17 cellular contexts compared by ENCODE assay signal in the genomic region with DNA sequence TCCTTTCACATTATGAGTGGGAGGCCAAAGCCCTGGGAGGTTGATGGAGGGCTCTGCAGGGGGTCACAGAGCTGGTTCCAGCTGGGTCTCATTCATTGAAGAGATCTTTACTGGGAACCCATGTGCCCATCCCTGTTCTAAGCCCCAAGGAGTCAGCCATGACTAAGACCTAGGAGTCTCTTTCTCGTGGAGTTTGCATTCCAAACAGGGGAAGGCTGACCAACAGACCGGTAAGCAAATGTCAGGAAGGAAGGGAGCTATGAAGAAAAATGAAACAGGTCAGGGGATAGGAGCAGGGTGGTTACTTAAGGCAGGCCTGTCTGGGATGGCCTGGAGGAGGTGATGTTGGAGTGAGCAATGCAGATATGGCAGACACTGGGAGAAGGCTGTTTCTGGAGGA. TPM values are rescaled to one million over a fixed set of nuclear protein-coding genes. Genes with fewer than 3 reads are reported as not detected.
DNase-seq lines count a peak whose midpoint lies in the region; TF ChIP-seq lines count a peak whose summit lies in the region.
"Had no signal": no experiment of that assay in that cellular context is flagged by ENCODE, and none has a peak within 500 bp of the region (broad histone marks: within the 10 kb centered on the region; RNA-seq: fewer than 3 reads in every experiment).

No MANE protein-coding gene starts in this region.

- H3K27me3 ChIP-seq in neuronal stem cell (ENCODE audit: control insufficient read depth in 3 of 3, insufficient read depth in 3 of 3, low read depth in 1 of 3, low read length in 3 of 3) = peaks cover 0 to 42% (median 0%) of the 10 kb centered on the region in 3 experiments
- peaks cover 0 to 7% (median 0%) of the 10 kb centered on the region in 45 donors for H3K27me3 ChIP-seq in dorsolateral prefrontal cortex
- H3K27me3 ChIP-seq in A673 (replicated peaks; ENCODE audit: insufficient read depth, low read depth, low read length, poor library complexity) = peaks cover 23% of the 10 kb centered on the region
- H3K27me3 ChIP-seq: BLaER1 had no signal

- H2BK120ac ChIP-seq in neuronal stem cell (ENCODE audit: low read depth, low read length) = no peak overlapping the region

- H3K4me3 ChIP-seq in epithelial cell of proximal tubule (ENCODE audit: low read depth, low read length) = no peak overlapping the region
- H3K4me3 ChIP-seq in neuronal stem cell (ENCODE audit: low read length in 2 of 2) = no peak overlapping the region
- H3K4me3 ChIP-seq in dorsolateral prefrontal cortex = no peak overlapping the region
- no peak overlapping the region for H3K4me3 ChIP-seq in A673 (ENCODE audit: low read depth, low read length, poor library complexity, severe bottlenecking)
- H3K4me3 ChIP-seq: BLaER1, GM23338 had no signal

- in situ Hi-C loops in Caki2 (cut with HindIII; ENCODE audit: low pct_unique_long_range_greater_than_20kb, low sequenced_read_pairs) = no loop called here

- H2BK5ac ChIP-seq in neuronal stem cell (ENCODE audit: low read length) = no peak overlapping the region

- no peak for TF ChIP-seq CTCF in epithelial cell of proximal tubule (conservative IDR thresholded peaks at IDR 0.05; ENCODE audit: low read depth, low read length)
- TF ChIP-seq CTCF in dorsolateral prefrontal cortex (IDR thresholded peaks at IDR 0.05 in 54 of 56, conservative IDR thresholded peaks at IDR 0.05 in 2 of 56; ENCODE audit: low read depth in 1 of 56, partially characterized antibody in 56 of 56) = no peak
- no peak for TF ChIP-seq CTCF in A673 (conservative IDR thresholded peaks at IDR 0.05; ENCODE audit: low read depth, low read length)

- no peak overlapping the region for H3K9ac ChIP-seq in neuronal stem cell (ENCODE audit: low read depth, low read length, poor library complexity)
- H3K9ac ChIP-seq: BLaER1 had no signal

- H3K9me3 ChIP-seq in neuronal stem cell (replicated peaks in 1 of 2; ENCODE audit: control insufficient read depth in 2 of 2, insufficient read depth in 1 of 2, low read depth in 1 of 2, low read length in 2 of 2) (no peaks in the 10 kb centered on the region), A673 (ENCODE audit: low read depth, low read length, poor library complexity, severe bottlenecking) (no peaks in the 10 kb centered on the region)
- H3K9me3 ChIP-seq: BLaER1 had no signal

- no peak overlapping the region for H3K14ac ChIP-seq in neuronal stem cell (ENCODE audit: low read length)

- H4K8ac ChIP-seq in neuronal stem cell (ENCODE audit: low read depth, low read length) = no peak overlapping the region

- H3K36me3 ChIP-seq in neuronal stem cell (replicated peaks in 1 of 2; ENCODE audit: control insufficient read depth in 2 of 2, insufficient read depth in 2 of 2, low read length in 2 of 2) (no peaks in the 10 kb centered on the region), A673 (ENCODE audit: insufficient read depth, low read length, poor library complexity, severe bottlenecking) (no peaks in the 10 kb centered on the region)
- H3K36me3 ChIP-seq: BLaER1 had no signal

- no peak overlapping the region for H2AK5ac ChIP-seq in neuronal stem cell (ENCODE audit: low read depth, low read length)

- H3K79me1 ChIP-seq in neuronal stem cell (ENCODE audit: low read depth, low read length) = no peaks in the 10 kb centered on the region

- H3K4me2 ChIP-seq in neuronal stem cell (ENCODE audit: insufficient read depth, low read length, poor library complexity, severe bottlenecking) = no peak overlapping the region
- H3K4me2 ChIP-seq: BLaER1, GM23338 had no signal

- peak; percentile 41 for DNase-seq in Caki2 (ENCODE audit: low read depth)
- peak; percentile 11 for DNase-seq in NCI-H226
- peak; percentile 20 for DNase-seq in epithelial cell of proximal tubule (ENCODE audit: low read depth)
- DNase-seq in neuronal stem cell (ENCODE audit: low spot score) = no peak
- no peak for DNase-seq in NCI-H1092 (lab: John Stamatoyannopoulos, UW)
- no peak for DNase-seq in stimulated activated CD4-positive, alpha-beta T cell treated with anti-CD3 and anti-CD28 coated beads, Interleukin-2, amount 100 ng/mL, for 24 hours
- DNase-seq in dorsolateral prefrontal cortex = no peak
- no peak for DNase-seq in A673 (ENCODE audit: low spot score)
- DNase-seq: AML-193, Calu3, DMS 273 treated with DMSO at 0.1 percent for 48 hours, DMS79, EL, H9 had no signal

- peak overlapping the region; percentile 17 for H3K18ac ChIP-seq in neuronal stem cell (ENCODE audit: low read length)

- peaks cover 1 to 14% of the 10 kb centered on the region in 2 donors for H3K4me1 ChIP-seq in neuronal stem cell (ENCODE audit: control insufficient read depth in 2 of 2, insufficient read depth in 1 of 2, low read depth in 1 of 2, low read length in 2 of 2)
- no peaks in the 10 kb centered on the region for H3K4me1 ChIP-seq in A673 (ENCODE audit: insufficient read depth, low read length, poor library complexity, severe bottlenecking)

- no CpG with 5 or more reads among the region's 2 CpGs for WGBS in neuronal stem cell (ENCODE audit: extremely low coverage in 2 of 2, insufficient read length in 2 of 2, insufficient replicate concordance in 1 of 2), 2 donors

- intact Hi-C loops in dorsolateral prefrontal cortex (cut with DNase I) (no loop called here), A673 (cut with micrococcal nuclease; ENCODE audit: unreplicated experiment) (no loop called here)

- no peak overlapping the region for H3K23ac ChIP-seq in neuronal stem cell (ENCODE audit: low read depth, low read length, poor library complexity)

- POLR2A ChIA-PET in A673 (lab: Charles Lee; ENCODE audit: low non-redundant PET) = no interaction called here

- BruUV-seq in A673 (replicated peaks; lab: Mats Ljungman, UMichigan) = no TSS peak

- H2BK15ac ChIP-seq in neuronal stem cell (ENCODE audit: low read length) = peak overlapping the region; percentile 19

- no peak overlapping the region for H3K4ac ChIP-seq in neuronal stem cell (ENCODE audit: low read length)

- no peak overlapping the region for H4K91ac ChIP-seq in neuronal stem cell (ENCODE audit: low read depth, low read length, poor library complexity)

- H2BK12ac ChIP-seq in neuronal stem cell (ENCODE audit: low read length) = no peak overlapping the region

- no peak overlapping the region for H2AFZ ChIP-seq in neuronal stem cell (ENCODE audit: low read length)
- H2AFZ ChIP-seq: GM23338 had no signal

- no peak overlapping the region for H3K27ac ChIP-seq in neuronal stem cell (replicated peaks; ENCODE audit: low read length)
- H3K27ac ChIP-seq in dorsolateral prefrontal cortex = no peak overlapping the region
- no peak overlapping the region for H3K27ac ChIP-seq in A673 (ENCODE audit: low read depth, low read length, poor library complexity, severe bottlenecking)
- H3K27ac ChIP-seq: 22Rv1, BLaER1 had no signal

- CTCF ChIA-PET in A673 (lab: Charles Lee) = no interaction called here

RNA-seq across cellular contexts. Expression of a gene that starts 31.5 kb away (rescaled TPM):
- not detected in 2 replicates for total RNA-seq in Caki2 (2014; rRNA removed; shearing (Covaris generic); ENCODE audit: low replicate concordance)
- total RNA-seq in epithelial cell of proximal tubule (not detected in 2 replicates), dorsolateral prefrontal cortex (1 to 10 TPM in 119 of 120 experiments, under 1 TPM in 1; 0.93 to 7.1 (median 2.7) TPM), A673 (2021) (not detected in 2 replicates)
- 1.8 TPM for polyA plus RNA-seq in neuronal stem cell (2013, experiment 1 of 2)
- polyA plus RNA-seq in neuronal stem cell (2013, experiment 2 of 2) = 1.7 TPM
- total RNA-seq: Calu3 had no signal

RNA-seq across cellular contexts. Expression of a gene that starts 46.3 kb away (rescaled TPM):
- 0.03 TPM in 1 of 2 replicates, not detected in the other for total RNA-seq in Caki2 (2014; rRNA removed; shearing (Covaris generic); ENCODE audit: low replicate concordance)
- total RNA-seq in epithelial cell of proximal tubule (not detected in 2 replicates), dorsolateral prefrontal cortex (not detected), A673 (2021) (not detected in 2 replicates)
- polyA plus RNA-seq in neuronal stem cell (2013, experiment 1 of 2) = 7.8 TPM
- 7.5 TPM for polyA plus RNA-seq in neuronal stem cell (2013, experiment 2 of 2)
- total RNA-seq: Calu3 had no signal

Comparison
In these comparisons a context has a peak if more than half of its experiments do, and no peak if none do; other contexts are left out.
1. DNase-seq: peak in Caki2 (single experiment), NCI-H226 (single experiment) and epithelial cell of proximal tubule (single experiment); none in neuronal stem cell (single experiment), NCI-H1092 (single experiment), stimulated activated CD4-positive, alpha-beta T cell treated with anti-CD3 and anti-CD28 coated beads, Interleukin-2, amount 100 ng/mL, for 24 hours (0 of 2), dorsolateral prefrontal cortex (0 of 10) and A673 (single experiment).